Comparison of ENCODE assay signal across 26 cellular contexts in the genomic region with DNA sequence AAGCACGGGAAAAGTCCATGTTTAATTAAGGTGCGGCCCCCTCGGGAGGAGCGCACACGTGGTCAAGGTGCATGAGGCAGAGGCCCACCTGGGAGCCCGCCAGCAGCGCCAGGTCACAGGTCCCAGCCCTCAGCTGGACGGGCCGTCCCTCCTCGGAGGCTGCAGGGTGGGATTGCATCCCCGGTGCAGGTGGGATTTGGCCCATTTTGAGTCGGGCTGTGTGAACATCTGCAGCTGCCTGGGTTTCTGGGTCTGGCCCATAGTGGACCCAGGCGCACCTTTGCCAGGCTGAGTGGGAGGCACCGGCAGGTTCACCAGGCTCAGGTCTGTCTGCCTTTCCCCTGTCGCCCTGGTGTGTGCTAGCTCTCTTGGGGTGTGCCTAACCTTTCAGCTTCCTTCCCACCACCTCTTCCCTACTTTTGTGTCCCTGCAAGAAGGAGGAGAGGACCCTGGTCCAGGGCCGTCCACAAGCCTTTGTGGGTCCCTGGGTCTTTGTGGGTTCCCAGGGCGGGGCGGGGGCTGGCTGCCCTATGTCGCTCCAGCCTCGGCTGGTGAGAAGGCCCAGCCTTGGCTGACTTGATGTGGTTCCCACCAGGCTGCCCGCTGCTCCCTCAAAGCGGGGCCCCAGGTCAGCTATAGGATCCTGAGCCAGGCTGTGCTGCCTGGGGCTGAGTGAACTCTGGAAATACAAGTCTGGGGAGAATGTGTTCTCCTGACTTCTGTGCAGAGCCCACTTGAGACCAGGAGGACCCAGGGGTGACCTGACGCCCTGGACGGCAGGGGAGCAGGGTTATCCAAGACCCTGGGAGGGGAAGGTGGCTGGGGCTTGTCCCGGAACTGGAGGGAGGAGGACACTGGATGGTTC.
DNase-seq lines count a peak whose midpoint lies in the region; ATAC-seq and TF ChIP-seq lines count a peak whose summit lies in the region.
"Had no signal": no experiment of that assay in that cellular context is flagged by ENCODE, and none has a peak within 500 bp of the region (broad histone marks: within the 10 kb centered on the region; RNA-seq: fewer than 3 reads in every experiment).

No MANE protein-coding gene starts in this region.

- H3K4me3 Mint-ChIP-seq in activated CD4-positive, alpha-beta memory T cell treated with anti-CD3 and anti-CD28 coated beads, Interleukin-2, amount 10 ng/mL, durations not matched to agents 7 days and 5 days, result no peak overlapping the region
- H3K4me3 Mint-ChIP-seq in activated CD4-positive, alpha-beta memory T cell treated with anti-CD3 and anti-CD28 coated beads for 36 hours, result no peak overlapping the region
- H3K4me3 Mint-ChIP-seq in endodermal cell, result no peak overlapping the region
- no peak overlapping the region for H3K4me3 Mint-ChIP-seq in progenitor cell of endocrine pancreas (ENCODE audit: low read depth)

- no peaks in the 10 kb centered on the region for H3K4me1 ChIP-seq in endodermal cell (ENCODE audit: control insufficient read depth, insufficient read depth, low read length)
- H3K4me1 ChIP-seq in spleen, result peaks cover 0 to 5% (median 0%) of the 10 kb centered on the region in 6 donors

- H3K27me3 ChIP-seq in endodermal cell (ENCODE audit: control insufficient read depth, insufficient read depth, low read length, poor library complexity, severe bottlenecking) (no peaks in the 10 kb centered on the region), spleen (replicated peaks in 1 of 7) (peaks cover 0 to 43% (median 0%) of the 10 kb centered on the region in 7 donors)

- intact Hi-C loops in activated CD4-positive, alpha-beta memory T cell treated with anti-CD3 and anti-CD28 coated beads for 36 hours (cut with micrococcal nuclease), result loop anchor here (2.0 kb wide), 1 partner anchor 36 kb away; no protein-coding TSS in a partner anchor
- intact Hi-C loops in spleen (cut with DNase I; ENCODE audit: low total_unique reads), result no loop called here

- H3K36me3 Mint-ChIP-seq in activated CD4-positive, alpha-beta memory T cell treated with anti-CD3 and anti-CD28 coated beads, Interleukin-2, amount 10 ng/mL, durations not matched to agents 7 days and 5 days (ENCODE audit: low read depth), result no peaks in the 10 kb centered on the region
- H3K36me3 Mint-ChIP-seq in activated CD4-positive, alpha-beta memory T cell treated with anti-CD3 and anti-CD28 coated beads for 36 hours, result no peaks in the 10 kb centered on the region
- H3K36me3 Mint-ChIP-seq in endodermal cell (ENCODE audit: low read depth), result no peaks in the 10 kb centered on the region
- H3K36me3 Mint-ChIP-seq in progenitor cell of endocrine pancreas (ENCODE audit: insufficient read depth), result no peaks in the 10 kb centered on the region
- H3K36me3 Mint-ChIP-seq: CD8-positive, alpha-beta T cell had no signal

- H3K4me1 Mint-ChIP-seq in activated CD4-positive, alpha-beta memory T cell treated with anti-CD3 and anti-CD28 coated beads, Interleukin-2, amount 10 ng/mL, durations not matched to agents 7 days and 5 days, result peaks cover 19% of the 10 kb centered on the region
- peaks cover 33% of the 10 kb centered on the region for H3K4me1 Mint-ChIP-seq in activated CD4-positive, alpha-beta memory T cell treated with anti-CD3 and anti-CD28 coated beads for 36 hours (ENCODE audit: low read depth)
- H3K4me1 Mint-ChIP-seq in endodermal cell (no peaks in the 10 kb centered on the region), progenitor cell of endocrine pancreas (ENCODE audit: low read depth) (peaks cover 15% of the 10 kb centered on the region)

- H3K4me3 ChIP-seq in endodermal cell (ENCODE audit: low read length) (no peak overlapping the region), spleen (no peak overlapping the region)
- H3K4me3 ChIP-seq: GM23248 had no signal

- TF ChIP-seq POLR2A in spleen (IDR thresholded peaks at IDR 0.05), result no peak

- TF ChIP-seq CTCF in endodermal cell (conservative IDR thresholded peaks at IDR 0.05) (no peak), spleen (IDR thresholded peaks at IDR 0.05 in 8 of 11, conservative IDR thresholded peaks at IDR 0.05 in 3 of 11) (no peak), progenitor cell of endocrine pancreas (IDR thresholded peaks at IDR 0.05; ENCODE audit: unreplicated experiment) (no peak)

- no peak overlapping the region for H3K27ac Mint-ChIP-seq in activated CD4-positive, alpha-beta memory T cell treated with anti-CD3 and anti-CD28 coated beads, Interleukin-2, amount 10 ng/mL, durations not matched to agents 7 days and 5 days
- no peak overlapping the region for H3K27ac Mint-ChIP-seq in activated CD4-positive, alpha-beta memory T cell treated with anti-CD3 and anti-CD28 coated beads for 36 hours
- H3K27ac Mint-ChIP-seq in endodermal cell (no peak overlapping the region), progenitor cell of endocrine pancreas (no peak overlapping the region)
- H3K27ac Mint-ChIP-seq: CD8-positive, alpha-beta T cell had no signal

- POLR2A ChIA-PET in activated CD4-positive, alpha-beta memory T cell treated with anti-CD3 and anti-CD28 coated beads, Interleukin-2, amount 10 ng/mL, durations not matched to agents 7 days and 5 days (lab: Charles Lee), result no interaction called here
- POLR2A ChIA-PET in activated CD4-positive, alpha-beta memory T cell treated with anti-CD3 and anti-CD28 coated beads for 36 hours (lab: Charles Lee), result no interaction called here

- H3K27ac ChIP-seq in endodermal cell (ENCODE audit: low read depth, low read length), result no peak overlapping the region
- no peak overlapping the region for H3K27ac ChIP-seq in spleen
- H3K27ac ChIP-seq: 22Rv1, GM23248, HL-60 had no signal

- CTCF ChIA-PET in activated CD4-positive, alpha-beta memory T cell treated with anti-CD3 and anti-CD28 coated beads, Interleukin-2, amount 10 ng/mL, durations not matched to agents 7 days and 5 days (lab: Charles Lee), result no interaction called here
- CTCF ChIA-PET in activated CD4-positive, alpha-beta memory T cell treated with anti-CD3 and anti-CD28 coated beads for 36 hours (lab: Charles Lee), result no interaction called here

- H3K9me3 Mint-ChIP-seq in activated CD4-positive, alpha-beta memory T cell treated with anti-CD3 and anti-CD28 coated beads, Interleukin-2, amount 10 ng/mL, durations not matched to agents 7 days and 5 days, result no peaks in the 10 kb centered on the region
- H3K9me3 Mint-ChIP-seq in activated CD4-positive, alpha-beta memory T cell treated with anti-CD3 and anti-CD28 coated beads for 36 hours, result no peaks in the 10 kb centered on the region
- H3K9me3 Mint-ChIP-seq in endodermal cell (no peaks in the 10 kb centered on the region), progenitor cell of endocrine pancreas (ENCODE audit: low read depth) (no peaks in the 10 kb centered on the region)
- H3K9me3 Mint-ChIP-seq: CD8-positive, alpha-beta T cell had no signal

- peak; percentile 9 for DNase-seq in activated CD4-positive, alpha-beta memory T cell treated with anti-CD3 and anti-CD28 coated beads, Interleukin-2, amount 10 ng/mL, durations not matched to agents 7 days and 5 days
- DNase-seq in activated CD4-positive, alpha-beta memory T cell treated with anti-CD3 and anti-CD28 coated beads for 36 hours, result no peak
- DNase-seq in HT-29 (ENCODE audit: low spot score) (peak; percentile 64), endodermal cell (peak; percentile 31), spleen (peak; percentile 74), progenitor cell of endocrine pancreas (ENCODE audit: low spot score, unreplicated experiment) (no peak)
- DNase-seq in stimulated activated CD4-positive, alpha-beta T cell treated with anti-CD3 and anti-CD28 coated beads, Interleukin-2, amount 100 ng/mL, for 24 hours, result no peak
- DNase-seq: ACHN, C1 segment of cervical spinal cord, Calu3, DMS153, GM23248, HCEC 1CT, KG1, NCI-H1092 treated with DMSO at 0.1 percent for 48 hours, NCI-H1436 treated with DMSO at 0.1 percent for 48 hours, NCI-H2029, NCI-H226, NCI-H510A treated with DMSO at 0.1 percent for 48 hours, NCI-H82, SIG-M5 had no signal

- no peak overlapping the region for H3K9ac ChIP-seq in endodermal cell (ENCODE audit: extremely low read depth, low read length, poor library complexity, severe bottlenecking)
- H3K9ac ChIP-seq: GM23248 had no signal

- 91 to 95% methylated on average over 12 to 25 of the region's 25 CpGs for WGBS in endodermal cell (ENCODE audit: insufficient coverage in 1 of 2, insufficient read length in 1 of 2), 2 experiments
- 89 to 93% (median 90%) methylated on average over 21 to 25 of the region's 25 CpGs for WGBS in spleen, 5 donors

- no peak for ATAC-seq in GM19463 (IDR thresholded peaks at IDR 0.05; ENCODE audit: unreplicated experiment)
- ATAC-seq: CD8-positive, alpha-beta T cell; Panc1 had no signal

- H3K9me3 ChIP-seq in endodermal cell (ENCODE audit: control insufficient read depth, low read length), result no peaks in the 10 kb centered on the region
- no peaks in the 10 kb centered on the region for H3K9me3 ChIP-seq in spleen

- H3K36me3 ChIP-seq in endodermal cell (ENCODE audit: control insufficient read depth, insufficient read depth, low read length) (no peaks in the 10 kb centered on the region), spleen (no peaks in the 10 kb centered on the region)

- H3K27me3 Mint-ChIP-seq in activated CD4-positive, alpha-beta memory T cell treated with anti-CD3 and anti-CD28 coated beads, Interleukin-2, amount 10 ng/mL, durations not matched to agents 7 days and 5 days, result peaks cover 32% of the 10 kb centered on the region
- H3K27me3 Mint-ChIP-seq in activated CD4-positive, alpha-beta memory T cell treated with anti-CD3 and anti-CD28 coated beads for 36 hours, result peaks cover 52% of the 10 kb centered on the region
- H3K27me3 Mint-ChIP-seq in endodermal cell (ENCODE audit: insufficient read depth) (no peaks in the 10 kb centered on the region), progenitor cell of endocrine pancreas (peaks cover 53% of the 10 kb centered on the region)

Comparison
In these comparisons a context has a peak if more than half of its experiments do, and no peak if none do; other contexts are left out.
1. DNase-seq: peak in activated CD4-positive, alpha-beta memory T cell treated with anti-CD3 and anti-CD28 coated beads, Interleukin-2, amount 10 ng/mL, durations not matched to agents 7 days and 5 days (single experiment), HT-29 (single experiment), endodermal cell (single experiment) and spleen (single experiment); none in activated CD4-positive, alpha-beta memory T cell treated with anti-CD3 and anti-CD28 coated beads for 36 hours (single experiment), progenitor cell of endocrine pancreas (single experiment) and stimulated activated CD4-positive, alpha-beta T cell treated with anti-CD3 and anti-CD28 coated beads, Interleukin-2, amount 100 ng/mL, for 24 hours (0 of 2).